19 cellular contexts compared by ENCODE assay signal in the genomic region with DNA sequence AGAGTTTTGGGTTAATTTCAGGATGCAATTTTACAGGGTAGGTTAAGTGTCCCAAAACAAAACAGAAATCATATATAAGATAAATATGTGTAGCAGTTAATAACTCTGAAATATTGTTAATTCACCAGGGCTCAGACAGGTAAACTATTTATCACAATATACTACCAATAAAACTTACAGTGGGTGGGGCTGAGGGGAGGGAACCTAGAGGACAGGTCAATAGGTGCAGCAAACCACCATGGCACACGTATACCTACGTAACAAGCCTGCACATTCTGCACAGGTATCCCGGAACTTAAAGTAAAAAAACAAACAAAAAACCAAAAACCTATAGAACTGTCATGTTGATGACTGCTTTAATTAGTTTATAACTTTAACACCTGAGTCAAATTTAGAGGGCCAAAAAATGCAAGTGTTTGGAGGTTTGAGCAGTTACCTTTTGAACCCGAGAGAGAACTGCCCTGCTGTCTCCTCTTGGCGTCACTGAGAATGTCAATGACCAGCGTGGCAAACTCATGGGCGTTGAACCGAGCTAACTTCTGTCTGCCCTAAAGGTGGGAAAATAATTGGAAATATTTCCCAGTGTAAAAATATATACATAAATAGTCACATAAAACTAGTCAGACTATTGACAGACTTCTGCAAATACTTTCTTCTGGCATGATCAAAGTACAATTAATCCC. TPM values are rescaled to one million over a fixed set of nuclear protein-coding genes. Genes with fewer than 3 reads are reported as not detected.
DNase-seq lines count a peak whose midpoint lies in the region; ATAC-seq, FAIRE-seq and TF ChIP-seq lines count a peak whose summit lies in the region.
"Had no signal": no experiment of that assay in that cellular context is flagged by ENCODE, and none has a peak within 500 bp of the region (broad histone marks: within the 10 kb centered on the region; RNA-seq: fewer than 3 reads in every experiment).

No MANE protein-coding gene starts in this region.

- TF ChIP-seq CTCF in C4-2B (conservative IDR thresholded peaks at IDR 0.05): no peak
- TF ChIP-seq CTCF in CD8-positive, alpha-beta T cell (IDR thresholded peaks at IDR 0.05): no peak

- POLR2A ChIA-PET in CD8-positive, alpha-beta T cell (lab: Charles Lee): no interaction called here

- FAIRE-seq in small intestine (lab: Jason Lieb, UNC): no peak
- FAIRE-seq: A204.1, D721Med, G401.6, GM12891, H54, K562 had no signal

- H3K27me3 ChIP-seq in CD8-positive, alpha-beta T cell (ENCODE audit: insufficient read depth, low read length): no peaks in the 10 kb centered on the region
- H3K27me3 ChIP-seq in small intestine (ENCODE audit: control insufficient read depth in 2 of 2, insufficient read depth in 2 of 2, low read length in 2 of 2): no peaks in the 10 kb centered on the region

- H3K36me3 ChIP-seq in CD8-positive, alpha-beta T cell (ENCODE audit: insufficient read depth, low read length): peaks cover 44% of the 10 kb centered on the region
- peaks cover 5 to 8% of the 10 kb centered on the region in 2 donors for H3K36me3 ChIP-seq in small intestine (ENCODE audit: control insufficient read depth in 2 of 2, insufficient read depth in 2 of 2, low read length in 2 of 2)

- WGBS in small intestine, 3 donors: 87 to 90% (median 89%) methylated on average over 8 of the region's 8 CpGs

- H3K4me3 Mint-ChIP-seq in CD8-positive, alpha-beta T cell: no peak overlapping the region
- no peak overlapping the region for H3K4me3 Mint-ChIP-seq in T-helper 17 cell
- H3K4me3 Mint-ChIP-seq: GM23338 had no signal

- H3K27ac Mint-ChIP-seq in CD8-positive, alpha-beta T cell: peak overlapping the region; percentile 13
- H3K27ac Mint-ChIP-seq in T-helper 17 cell: no peak overlapping the region
- H3K27ac Mint-ChIP-seq: GM23338 had no signal

- H3K9me3 Mint-ChIP-seq in CD8-positive, alpha-beta T cell: no peaks in the 10 kb centered on the region
- H3K9me3 Mint-ChIP-seq: GM23338 had no signal

- intact Hi-C loops in CD8-positive, alpha-beta T cell (cut with DNase I, micrococcal nuclease): no loop called here

- CTCF ChIA-PET in CD8-positive, alpha-beta T cell (lab: Charles Lee): no interaction called here

- H3K4me3 ChIP-seq in CD8-positive, alpha-beta T cell (ENCODE audit: low read depth, low read length): no peak overlapping the region
- H3K4me3 ChIP-seq in small intestine (ENCODE audit: low read depth in 1 of 2, low read length in 2 of 2): no peak overlapping the region
- H3K4me3 ChIP-seq: GM23338, K562 had no signal

- no peaks in the 10 kb centered on the region for H3K4me1 Mint-ChIP-seq in CD8-positive, alpha-beta T cell (ENCODE audit: low read depth)
- H3K4me1 Mint-ChIP-seq in T-helper 17 cell: peaks cover 12% of the 10 kb centered on the region
- H3K4me1 Mint-ChIP-seq: GM23338 had no signal

- no peaks in the 10 kb centered on the region for H3K9me3 ChIP-seq in CD8-positive, alpha-beta T cell (ENCODE audit: low read length)
- H3K9me3 ChIP-seq in small intestine (ENCODE audit: control insufficient read depth, low read depth) (no peaks in the 10 kb centered on the region), T-helper 17 cell (ENCODE audit: control insufficient read depth, low read length, poor library complexity, severe bottlenecking) (no peaks in the 10 kb centered on the region)
- H3K9me3 ChIP-seq: Caco-2 had no signal

- no peak for ATAC-seq in CD8-positive, alpha-beta T cell
- peak; percentile 95 for ATAC-seq in left lobe of liver
- ATAC-seq in GM21786 (IDR thresholded peaks at IDR 0.05; ENCODE audit: unreplicated experiment): no peak
- ATAC-seq in T-helper 17 cell: no peak
- ATAC-seq: GM23338, K562 had no signal

- peak overlapping the region; percentile 84 for H3K27ac ChIP-seq in C4-2B
- no peak overlapping the region for H3K27ac ChIP-seq in CD8-positive, alpha-beta T cell (ENCODE audit: low read depth, low read length)
- no peak overlapping the region for H3K27ac ChIP-seq in small intestine (ENCODE audit: low read depth in 1 of 2, low read length in 1 of 2)
- H3K27ac ChIP-seq: HL-60 had no signal

- H3K27me3 Mint-ChIP-seq in CD8-positive, alpha-beta T cell (ENCODE audit: low read depth): no peaks in the 10 kb centered on the region
- no peaks in the 10 kb centered on the region for H3K27me3 Mint-ChIP-seq in T-helper 17 cell

- H3K36me3 Mint-ChIP-seq in CD8-positive, alpha-beta T cell: peaks cover 80% of the 10 kb centered on the region
- H3K36me3 Mint-ChIP-seq in T-helper 17 cell (ENCODE audit: low read depth): peaks cover 4% of the 10 kb centered on the region

- DNase-seq in CD8-positive, alpha-beta T cell: no peak
- DNase-seq in left lobe of liver (ENCODE audit: low spot score) (peak; percentile 78), small intestine (peak; percentile 30), T-helper 17 cell (no peak), cerebellar nuclear complex (lab: John Stamatoyannopoulos, UW) (no peak)
- DNase-seq: ACHN, Caco-2, HCEC 1CT, IMR-90 had no signal

- H3K4me1 ChIP-seq in CD8-positive, alpha-beta T cell (ENCODE audit: insufficient read depth, low read length): no peaks in the 10 kb centered on the region
- no peaks in the 10 kb centered on the region for H3K4me1 ChIP-seq in small intestine (ENCODE audit: control insufficient read depth in 2 of 2, insufficient read depth in 1 of 2, low read depth in 1 of 2, low read length in 1 of 2)
- H3K4me1 ChIP-seq: Caco-2 had no signal

RNA-seq across cellular contexts. Expression of a gene that starts 36.6 kb away (rescaled TPM):
- total RNA-seq in CD8-positive, alpha-beta T cell: 10 to 100 TPM; 47.6 to 57.9 TPM
- 15.5 TPM for total RNA-seq in left lobe of liver
- polyA plus RNA-seq in small intestine: 10 to 100 TPM in 1 of 3 donors, 1 to 10 TPM in 2; 7.0 to 10.7 (median 7.4) TPM
- total RNA-seq in T-helper 17 cell: 10 to 100 TPM; 84.9 to 95.9 TPM

RNA-seq across cellular contexts. Expression of a gene that starts 39.7 kb away (rescaled TPM):
- 10 to 100 TPM; 38.8 to 41.7 TPM for total RNA-seq in CD8-positive, alpha-beta T cell
- total RNA-seq in left lobe of liver (16.6 TPM), T-helper 17 cell (10 to 100 TPM; 78.8 to 87.5 TPM)
- polyA plus RNA-seq in small intestine: 10 to 100 TPM; 15.5 to 23.7 (median 18.6) TPM

RNA-seq across cellular contexts. Expression of a gene that starts 59.5 kb away (rescaled TPM):
- total RNA-seq in CD8-positive, alpha-beta T cell: 10 to 100 TPM; 11.4 to 15.7 TPM
- total RNA-seq in left lobe of liver (7.7 TPM), T-helper 17 cell (10 to 100 TPM; 17.6 to 18.7 TPM)
- 10 to 100 TPM in 1 of 3 donors, 1 to 10 TPM in 2; 7.0 to 15.2 (median 7.8) TPM for polyA plus RNA-seq in small intestine

Comparison
In these comparisons a context has a peak if more than half of its experiments do, and no peak if none do; other contexts are left out.
1. DNase-seq: peak in left lobe of liver (single experiment) and small intestine (single experiment); none in CD8-positive, alpha-beta T cell (0 of 7), T-helper 17 cell (0 of 3) and cerebellar nuclear complex (0 of 2).